Comparison of ENCODE assay signal across 1 cellular context in the genomic region with DNA sequence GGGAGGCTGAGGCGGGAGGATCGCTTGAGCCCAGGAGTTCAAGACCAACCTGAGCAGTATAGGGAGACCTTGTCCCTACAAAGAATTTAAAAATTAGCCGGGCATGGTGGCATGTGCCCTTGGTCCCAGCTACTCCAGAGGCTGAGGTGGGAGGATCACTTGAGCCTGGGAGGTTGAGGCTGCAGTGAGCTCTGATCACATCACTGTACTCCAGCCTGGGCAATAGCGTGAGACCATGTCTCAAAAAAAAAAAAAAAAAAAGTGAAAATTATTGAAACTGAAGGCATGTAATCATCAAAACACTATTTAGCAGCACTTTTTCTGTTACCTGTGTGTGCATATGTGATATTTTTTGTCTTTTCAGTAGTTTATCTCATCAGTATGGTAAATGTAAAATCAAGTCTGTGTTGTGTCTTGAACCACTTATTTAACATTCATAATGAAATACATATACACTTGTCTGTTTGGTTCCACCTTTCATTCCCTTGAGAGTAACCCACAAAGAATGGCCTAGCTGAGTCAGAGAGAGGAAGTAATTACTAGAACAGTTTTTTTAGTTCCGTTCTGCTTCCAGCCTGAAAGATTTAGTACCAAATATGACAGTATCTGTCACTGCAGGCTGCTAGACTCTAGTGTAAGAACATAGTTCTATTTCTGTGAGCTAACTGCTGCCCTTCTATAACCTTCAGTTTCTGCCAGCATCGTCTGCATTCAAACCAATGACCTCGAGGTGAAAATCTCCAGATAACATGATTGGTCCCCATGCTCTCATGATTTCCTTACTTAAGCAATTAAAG.
TF ChIP-seq lines count a peak whose summit lies in the region.

No MANE protein-coding gene starts in this region.

TF ChIP-seq in K562, 482 proteins besides CTCF, POLR2A, EP300 and RAD21 (continued from another document and continues in another):
- TF ChIP-seq, protein P1, sequence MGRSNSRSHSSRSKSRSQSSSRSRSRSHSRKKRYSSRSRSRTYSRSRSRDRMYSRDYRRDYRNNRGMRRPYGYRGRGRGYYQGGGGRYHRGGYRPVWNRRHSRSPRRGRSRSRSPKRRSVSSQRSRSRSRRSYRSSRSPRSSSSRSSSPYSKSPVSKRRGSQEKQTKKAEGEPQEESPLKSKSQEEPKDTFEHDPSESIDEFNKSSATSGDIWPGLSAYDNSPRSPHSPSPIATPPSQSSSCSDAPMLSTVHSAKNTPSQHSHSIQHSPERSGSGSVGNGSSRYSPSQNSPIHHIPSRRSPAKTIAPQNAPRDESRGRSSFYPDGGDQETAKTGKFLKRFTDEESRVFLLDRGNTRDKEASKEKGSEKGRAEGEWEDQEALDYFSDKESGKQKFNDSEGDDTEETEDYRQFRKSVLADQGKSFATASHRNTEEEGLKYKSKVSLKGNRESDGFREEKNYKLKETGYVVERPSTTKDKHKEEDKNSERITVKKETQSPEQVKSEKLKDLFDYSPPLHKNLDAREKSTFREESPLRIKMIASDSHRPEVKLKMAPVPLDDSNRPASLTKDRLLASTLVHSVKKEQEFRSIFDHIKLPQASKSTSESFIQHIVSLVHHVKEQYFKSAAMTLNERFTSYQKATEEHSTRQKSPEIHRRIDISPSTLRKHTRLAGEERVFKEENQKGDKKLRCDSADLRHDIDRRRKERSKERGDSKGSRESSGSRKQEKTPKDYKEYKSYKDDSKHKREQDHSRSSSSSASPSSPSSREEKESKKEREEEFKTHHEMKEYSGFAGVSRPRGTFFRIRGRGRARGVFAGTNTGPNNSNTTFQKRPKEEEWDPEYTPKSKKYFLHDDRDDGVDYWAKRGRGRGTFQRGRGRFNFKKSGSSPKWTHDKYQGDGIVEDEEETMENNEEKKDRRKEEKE (IDR thresholded peaks at IDR 0.05; ENCODE audit: borderline replicate concordance in 1 of 2, control insufficient read depth in 1 of 2, low read depth in 2 of 2, low read length in 1 of 2) = no peak
- TF ChIP-seq, protein P2, sequence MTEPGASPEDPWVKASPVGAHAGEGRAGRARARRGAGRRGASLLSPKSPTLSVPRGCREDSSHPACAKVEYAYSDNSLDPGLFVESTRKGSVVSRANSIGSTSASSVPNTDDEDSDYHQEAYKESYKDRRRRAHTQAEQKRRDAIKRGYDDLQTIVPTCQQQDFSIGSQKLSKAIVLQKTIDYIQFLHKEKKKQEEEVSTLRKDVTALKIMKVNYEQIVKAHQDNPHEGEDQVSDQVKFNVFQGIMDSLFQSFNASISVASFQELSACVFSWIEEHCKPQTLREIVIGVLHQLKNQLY (CRISPR knock-in tag; conservative IDR thresholded peaks at IDR 0.05) = no peak
- TF ChIP-seq ZBED1 (IDR thresholded peaks at IDR 0.05) (no peak), TAF9B (IDR thresholded peaks at IDR 0.05; ENCODE audit: partially characterized antibody) (no peak), SRSF1 (IDR thresholded peaks at IDR 0.05; ENCODE audit: low read depth, low read length) (no peak), SETDB1 (IDR thresholded peaks at IDR 0.05; ENCODE audit: low read length) (no peak), ZNF431 (CRISPR knock-in tag; IDR thresholded peaks at IDR 0.05) (no peak), TFAM (CRISPR knock-in tag; conservative IDR thresholded peaks at IDR 0.05) (no peak), GABPA (tag; conservative IDR thresholded peaks at IDR 0.05; ENCODE audit: low read depth) (peak; percentile 76), CBFA2T3 (IDR thresholded peaks at IDR 0.05) (peak; percentile 79), TBL1XR1 (IDR thresholded peaks at IDR 0.05; ENCODE audit: low read length in 2 of 2) (peak in 1 of 2 experiments; percentile 47; a peak in 2 of 4 replicates), DNMT1 (IDR thresholded peaks at IDR 0.05) (no peak), CREBBP (IDR thresholded peaks at IDR 0.05; ENCODE audit: low read depth, low read length) (no peak), TBP (optimal IDR thresholded peaks at IDR 0.05; ENCODE audit: low read depth, low read length) (no peak), BRD9 (IDR thresholded peaks at IDR 0.05; ENCODE audit: low read depth, partially characterized antibody) (no peak), DPF2 (IDR thresholded peaks at IDR 0.05) (peak; percentile 93), CBX3 (IDR thresholded peaks at IDR 0.05; ENCODE audit: borderline replicate concordance in 1 of 2, low read length in 2 of 2) (no peak), GATAD2A (IDR thresholded peaks at IDR 0.05) (no peak), ZNF445 (CRISPR knock-in tag; IDR thresholded peaks at IDR 0.05; ENCODE audit: low read depth) (no peak), ZBTB1 (CRISPR knock-in tag; IDR thresholded peaks at IDR 0.05; ENCODE audit: borderline replicate concordance, low read depth) (no peak), MXI1 (IDR thresholded peaks at IDR 0.05; ENCODE audit: low read depth, low read length) (no peak), TCF7 (IDR thresholded peaks at IDR 0.05; ENCODE audit: borderline replicate concordance) (no peak), RUNX1 (IDR thresholded peaks at IDR 0.05; ENCODE audit: low read depth) (no peak), FOXA3 (CRISPR knock-in tag; conservative IDR thresholded peaks at IDR 0.05 in 1 of 2, IDR thresholded peaks at IDR 0.05 in 1 of 2) (no peak), ZNF311 (CRISPR knock-in tag; IDR thresholded peaks at IDR 0.05) (no peak), SUPT5H (IDR thresholded peaks at IDR 0.05) (no peak), XRCC4 (IDR thresholded peaks at IDR 0.05; ENCODE audit: extremely low read depth, insufficient read depth, insufficient read length) (no peak), ZNF143 (CRISPR knock-in tag; IDR thresholded peaks at IDR 0.05) (no peak), ESRRA (IDR thresholded peaks at IDR 0.05; ENCODE audit: borderline replicate concordance, low read depth) (peak; percentile 87), ZNF239 (CRISPR knock-in tag; IDR thresholded peaks at IDR 0.05) (no peak), ZNF444 (CRISPR knock-in tag; IDR thresholded peaks at IDR 0.05) (no peak), TCF7L2 (IDR thresholded peaks at IDR 0.05; ENCODE audit: low read depth, low read length) (no peak), NR4A1 (CRISPR knock-in tag; IDR thresholded peaks at IDR 0.05) (no peak), NR4A1 (tag; IDR thresholded peaks at IDR 0.05) (no peak), SP2 (IDR thresholded peaks at IDR 0.05; ENCODE audit: extremely low read depth, low read depth, low read length, poor library complexity, severe bottlenecking) (no peak), L3MBTL2 (IDR thresholded peaks at IDR 0.05) (no peak), ZSCAN29 (IDR thresholded peaks at IDR 0.05) (no peak), TCFL5 (CRISPR knock-in tag; conservative IDR thresholded peaks at IDR 0.05) (no peak), MIER1 (IDR thresholded peaks at IDR 0.05; ENCODE audit: low read depth) (no peak), HNRNPH1 (optimal IDR thresholded peaks at IDR 0.05; ENCODE audit: low read depth, low read length) (no peak), FOXK2 (conservative IDR thresholded peaks at IDR 0.05 in 1 of 2, IDR thresholded peaks at IDR 0.05 in 1 of 2; ENCODE audit: low read depth in 2 of 2) (no peak), ZNF232 (CRISPR knock-in tag; IDR thresholded peaks at IDR 0.05) (no peak)
- TF ChIP-seq, protein P3, sequence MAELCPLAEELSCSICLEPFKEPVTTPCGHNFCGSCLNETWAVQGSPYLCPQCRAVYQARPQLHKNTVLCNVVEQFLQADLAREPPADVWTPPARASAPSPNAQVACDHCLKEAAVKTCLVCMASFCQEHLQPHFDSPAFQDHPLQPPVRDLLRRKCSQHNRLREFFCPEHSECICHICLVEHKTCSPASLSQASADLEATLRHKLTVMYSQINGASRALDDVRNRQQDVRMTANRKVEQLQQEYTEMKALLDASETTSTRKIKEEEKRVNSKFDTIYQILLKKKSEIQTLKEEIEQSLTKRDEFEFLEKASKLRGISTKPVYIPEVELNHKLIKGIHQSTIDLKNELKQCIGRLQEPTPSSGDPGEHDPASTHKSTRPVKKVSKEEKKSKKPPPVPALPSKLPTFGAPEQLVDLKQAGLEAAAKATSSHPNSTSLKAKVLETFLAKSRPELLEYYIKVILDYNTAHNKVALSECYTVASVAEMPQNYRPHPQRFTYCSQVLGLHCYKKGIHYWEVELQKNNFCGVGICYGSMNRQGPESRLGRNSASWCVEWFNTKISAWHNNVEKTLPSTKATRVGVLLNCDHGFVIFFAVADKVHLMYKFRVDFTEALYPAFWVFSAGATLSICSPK (IDR thresholded peaks at IDR 0.05; ENCODE audit: borderline replicate concordance) = no peak
- TF ChIP-seq, protein P4, sequence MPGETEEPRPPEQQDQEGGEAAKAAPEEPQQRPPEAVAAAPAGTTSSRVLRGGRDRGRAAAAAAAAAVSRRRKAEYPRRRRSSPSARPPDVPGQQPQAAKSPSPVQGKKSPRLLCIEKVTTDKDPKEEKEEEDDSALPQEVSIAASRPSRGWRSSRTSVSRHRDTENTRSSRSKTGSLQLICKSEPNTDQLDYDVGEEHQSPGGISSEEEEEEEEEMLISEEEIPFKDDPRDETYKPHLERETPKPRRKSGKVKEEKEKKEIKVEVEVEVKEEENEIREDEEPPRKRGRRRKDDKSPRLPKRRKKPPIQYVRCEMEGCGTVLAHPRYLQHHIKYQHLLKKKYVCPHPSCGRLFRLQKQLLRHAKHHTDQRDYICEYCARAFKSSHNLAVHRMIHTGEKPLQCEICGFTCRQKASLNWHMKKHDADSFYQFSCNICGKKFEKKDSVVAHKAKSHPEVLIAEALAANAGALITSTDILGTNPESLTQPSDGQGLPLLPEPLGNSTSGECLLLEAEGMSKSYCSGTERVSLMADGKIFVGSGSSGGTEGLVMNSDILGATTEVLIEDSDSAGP (CRISPR knock-in tag; IDR thresholded peaks at IDR 0.05) = no peak
- TF ChIP-seq, protein P5, sequence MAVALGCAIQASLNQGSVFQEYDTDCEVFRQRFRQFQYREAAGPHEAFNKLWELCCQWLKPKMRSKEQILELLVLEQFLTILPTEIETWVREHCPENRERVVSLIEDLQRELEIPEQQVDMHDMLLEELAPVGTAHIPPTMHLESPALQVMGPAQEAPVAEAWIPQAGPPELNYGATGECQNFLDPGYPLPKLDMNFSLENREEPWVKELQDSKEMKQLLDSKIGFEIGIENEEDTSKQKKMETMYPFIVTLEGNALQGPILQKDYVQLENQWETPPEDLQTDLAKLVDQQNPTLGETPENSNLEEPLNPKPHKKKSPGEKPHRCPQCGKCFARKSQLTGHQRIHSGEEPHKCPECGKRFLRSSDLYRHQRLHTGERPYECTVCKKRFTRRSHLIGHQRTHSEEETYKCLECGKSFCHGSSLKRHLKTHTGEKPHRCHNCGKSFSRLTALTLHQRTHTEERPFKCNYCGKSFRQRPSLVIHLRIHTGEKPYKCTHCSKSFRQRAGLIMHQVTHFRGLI (CRISPR knock-in tag; IDR thresholded peaks at IDR 0.05) = no peak
- TF ChIP-seq, protein P6, sequence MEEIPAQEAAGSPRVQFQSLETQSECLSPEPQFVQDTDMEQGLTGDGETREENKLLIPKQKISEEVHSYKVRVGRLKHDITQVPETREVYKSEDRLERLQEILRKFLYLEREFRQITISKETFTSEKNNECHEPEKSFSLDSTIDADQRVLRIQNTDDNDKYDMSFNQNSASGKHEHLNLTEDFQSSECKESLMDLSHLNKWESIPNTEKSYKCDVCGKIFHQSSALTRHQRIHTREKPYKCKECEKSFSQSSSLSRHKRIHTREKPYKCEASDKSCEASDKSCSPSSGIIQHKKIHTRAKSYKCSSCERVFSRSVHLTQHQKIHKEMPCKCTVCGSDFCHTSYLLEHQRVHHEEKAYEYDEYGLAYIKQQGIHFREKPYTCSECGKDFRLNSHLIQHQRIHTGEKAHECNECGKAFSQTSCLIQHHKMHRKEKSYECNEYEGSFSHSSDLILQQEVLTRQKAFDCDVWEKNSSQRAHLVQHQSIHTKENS (CRISPR knock-in tag; IDR thresholded peaks at IDR 0.05) = no peak
- TF ChIP-seq, protein P7, sequence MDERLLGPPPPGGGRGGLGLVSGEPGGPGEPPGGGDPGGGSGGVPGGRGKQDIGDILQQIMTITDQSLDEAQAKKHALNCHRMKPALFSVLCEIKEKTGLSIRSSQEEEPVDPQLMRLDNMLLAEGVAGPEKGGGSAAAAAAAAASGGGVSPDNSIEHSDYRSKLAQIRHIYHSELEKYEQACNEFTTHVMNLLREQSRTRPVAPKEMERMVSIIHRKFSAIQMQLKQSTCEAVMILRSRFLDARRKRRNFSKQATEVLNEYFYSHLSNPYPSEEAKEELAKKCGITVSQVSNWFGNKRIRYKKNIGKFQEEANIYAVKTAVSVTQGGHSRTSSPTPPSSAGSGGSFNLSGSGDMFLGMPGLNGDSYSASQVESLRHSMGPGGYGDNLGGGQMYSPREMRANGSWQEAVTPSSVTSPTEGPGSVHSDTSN (CRISPR knock-in tag; IDR thresholded peaks at IDR 0.05; ENCODE audit: low read depth) = no peak
- TF ChIP-seq, protein P7 (tag; conservative IDR thresholded peaks at IDR 0.05; ENCODE audit: low read depth) = peak; percentile 95
- TF ChIP-seq, protein P8, sequence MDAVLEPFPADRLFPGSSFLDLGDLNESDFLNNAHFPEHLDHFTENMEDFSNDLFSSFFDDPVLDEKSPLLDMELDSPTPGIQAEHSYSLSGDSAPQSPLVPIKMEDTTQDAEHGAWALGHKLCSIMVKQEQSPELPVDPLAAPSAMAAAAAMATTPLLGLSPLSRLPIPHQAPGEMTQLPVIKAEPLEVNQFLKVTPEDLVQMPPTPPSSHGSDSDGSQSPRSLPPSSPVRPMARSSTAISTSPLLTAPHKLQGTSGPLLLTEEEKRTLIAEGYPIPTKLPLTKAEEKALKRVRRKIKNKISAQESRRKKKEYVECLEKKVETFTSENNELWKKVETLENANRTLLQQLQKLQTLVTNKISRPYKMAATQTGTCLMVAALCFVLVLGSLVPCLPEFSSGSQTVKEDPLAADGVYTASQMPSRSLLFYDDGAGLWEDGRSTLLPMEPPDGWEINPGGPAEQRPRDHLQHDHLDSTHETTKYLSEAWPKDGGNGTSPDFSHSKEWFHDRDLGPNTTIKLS (IDR thresholded peaks at IDR 0.05; ENCODE audit: borderline replicate concordance, low read depth) = no peak
